1 cellular context compared by ENCODE assay signal in the genomic region with DNA sequence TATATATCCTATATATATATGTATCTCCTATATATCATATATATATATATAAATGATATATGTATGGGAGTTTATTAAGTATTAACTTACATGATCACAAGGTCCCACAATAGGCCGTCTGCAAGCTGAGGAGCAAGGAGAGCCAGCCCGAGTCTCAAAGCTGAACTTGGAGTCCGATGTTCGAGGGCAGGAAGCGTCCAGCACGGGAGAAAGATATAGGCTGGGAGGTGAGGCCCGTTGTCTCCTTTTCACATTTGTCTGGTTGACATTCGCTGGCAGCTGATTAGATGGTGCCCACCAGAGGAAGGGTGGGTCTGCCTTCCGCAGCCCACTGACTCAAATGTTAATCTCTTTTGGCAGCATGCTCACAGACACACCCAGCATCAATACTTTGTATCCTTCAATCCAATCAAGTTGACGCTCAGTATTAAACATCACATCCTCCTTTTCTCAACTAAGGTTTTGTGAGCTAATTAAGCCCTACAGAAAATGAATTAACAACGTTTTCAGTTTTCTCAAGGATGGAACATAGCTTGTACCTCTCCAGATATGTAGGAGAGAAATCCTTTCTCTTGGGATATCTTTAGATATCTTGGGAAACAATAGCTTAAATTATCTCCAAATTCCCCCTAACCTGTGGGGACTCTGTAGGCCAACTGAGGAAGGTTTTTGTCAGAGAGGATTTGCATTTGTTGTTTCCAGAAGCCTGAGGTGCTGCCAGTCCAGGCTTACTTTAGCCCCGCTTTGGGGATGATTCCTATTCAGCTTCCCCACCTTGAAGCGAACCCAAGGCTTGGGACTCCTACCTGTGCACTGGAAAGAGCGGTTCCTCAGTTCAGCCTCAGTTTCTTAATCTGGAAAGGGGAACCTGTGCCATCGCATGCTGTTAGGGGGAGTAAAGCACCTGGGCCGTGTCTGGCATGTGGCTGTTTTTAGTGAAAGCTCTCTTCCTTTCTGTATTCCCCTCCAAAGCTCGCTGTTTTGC.
TF ChIP-seq lines count a peak whose summit lies in the region.

No MANE protein-coding gene starts in this region.

TF ChIP-seq in SK-N-SH treated with all-trans-retinoic acid at 6 μM for 48 hours, 23 proteins besides CTCF, POLR2A, EP300 and RAD21 (continued from another document):
- TF ChIP-seq, protein P1, sequence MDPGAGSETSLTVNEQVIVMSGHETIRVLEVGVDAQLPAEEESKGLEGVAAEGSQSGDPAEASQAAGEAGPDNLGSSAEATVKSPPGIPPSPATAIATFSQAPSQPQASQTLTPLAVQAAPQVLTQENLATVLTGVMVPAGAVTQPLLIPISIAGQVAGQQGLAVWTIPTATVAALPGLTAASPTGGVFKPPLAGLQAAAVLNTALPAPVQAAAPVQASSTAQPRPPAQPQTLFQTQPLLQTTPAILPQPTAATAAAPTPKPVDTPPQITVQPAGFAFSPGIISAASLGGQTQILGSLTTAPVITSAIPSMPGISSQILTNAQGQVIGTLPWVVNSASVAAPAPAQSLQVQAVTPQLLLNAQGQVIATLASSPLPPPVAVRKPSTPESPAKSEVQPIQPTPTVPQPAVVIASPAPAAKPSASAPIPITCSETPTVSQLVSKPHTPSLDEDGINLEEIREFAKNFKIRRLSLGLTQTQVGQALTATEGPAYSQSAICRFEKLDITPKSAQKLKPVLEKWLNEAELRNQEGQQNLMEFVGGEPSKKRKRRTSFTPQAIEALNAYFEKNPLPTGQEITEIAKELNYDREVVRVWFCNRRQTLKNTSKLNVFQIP (CRISPR knock-in tag; IDR thresholded peaks at IDR 0.05; ENCODE audit: borderline replicate concordance, low read depth) = no peak
- TF ChIP-seq TOX (CRISPR knock-in tag; IDR thresholded peaks at IDR 0.05; ENCODE audit: borderline replicate concordance) (no peak), PPARA (CRISPR knock-in tag; IDR thresholded peaks at IDR 0.05; ENCODE audit: borderline replicate concordance) (no peak)
